Comparison of ENCODE assay signal across 8 cellular contexts in genomic region chr1:247415423-247416361, GRCh38. TPM values are rescaled to one million over a fixed set of nuclear protein-coding genes. Genes with fewer than 3 reads are reported as not detected.
A peak's percentile ranks its signal among the peaks of the same experiment; 100 is the strongest.
DNase-seq lines count a peak whose midpoint lies in the region; ATAC-seq lines count a peak whose summit lies in the region.

Gene NLRP3, plus strand, starts transcription at chr1:247416173. Its CDS starts 2,628 bp downstream, at chr1:247418801.

- ATAC-seq in GM21447 (IDR thresholded peaks at IDR 0.05; ENCODE audit: unreplicated experiment) (peak; percentile 72), left ventricle myocardium superior (peak; percentile 82), GM18517 (IDR thresholded peaks at IDR 0.05; ENCODE audit: unreplicated experiment) (no peak)

- peak; percentile 85 to 90 for DNase-seq in NOMO-1 (lab: John Stamatoyannopoulos, UW; ENCODE audit: unreplicated experiment in 2 of 2)
- peak; percentile 51 for DNase-seq in activated T-cell treated with anti-CD3 and anti-CD28 coated beads, Interleukin-2, amount 50 U/mL, for 1 hour
- DNase-seq in left ventricle myocardium superior = peak; percentile 46
- peak; percentile 18 for DNase-seq in stimulated activated CD4-positive, alpha-beta T cell treated with anti-CD3 and anti-CD28 coated beads, Interleukin-4, amount 100 ng/mL, for 24 hours
- no peak for DNase-seq in NCI-H2227 treated with DMSO at 0.1 percent for 48 hours (lab: John Stamatoyannopoulos, UW)
- DNase-seq in NCI-H82 treated with DMSO at 0.1 percent for 48 hours (lab: John Stamatoyannopoulos, UW; ENCODE audit: unreplicated experiment) = no peak

- intact Hi-C loops in left ventricle myocardium superior (cut with micrococcal nuclease) = no loop called here

RNA-seq across cellular contexts. Expression of gene NLRP3, which starts in this region (rescaled TPM):
- total RNA-seq in left ventricle myocardium superior = 0.64 TPM

Comparison
In these comparisons a context has a peak if more than half of its experiments do, and no peak if none do; other contexts are left out.
1. Peak in DNase-seq and ATAC-seq in left ventricle myocardium superior; RNA of the gene not detected or under 1 TPM.
2. DNase-seq: peak in NOMO-1 (2 of 2), activated T-cell treated with anti-CD3 and anti-CD28 coated beads, Interleukin-2, amount 50 U/mL, for 1 hour (single experiment) and stimulated activated CD4-positive, alpha-beta T cell treated with anti-CD3 and anti-CD28 coated beads, Interleukin-4, amount 100 ng/mL, for 24 hours (single experiment); none in NCI-H2227 treated with DMSO at 0.1 percent for 48 hours (single experiment) and NCI-H82 treated with DMSO at 0.1 percent for 48 hours (single experiment).